ENCODE assay signal across 8 cellular contexts in the genomic region with DNA sequence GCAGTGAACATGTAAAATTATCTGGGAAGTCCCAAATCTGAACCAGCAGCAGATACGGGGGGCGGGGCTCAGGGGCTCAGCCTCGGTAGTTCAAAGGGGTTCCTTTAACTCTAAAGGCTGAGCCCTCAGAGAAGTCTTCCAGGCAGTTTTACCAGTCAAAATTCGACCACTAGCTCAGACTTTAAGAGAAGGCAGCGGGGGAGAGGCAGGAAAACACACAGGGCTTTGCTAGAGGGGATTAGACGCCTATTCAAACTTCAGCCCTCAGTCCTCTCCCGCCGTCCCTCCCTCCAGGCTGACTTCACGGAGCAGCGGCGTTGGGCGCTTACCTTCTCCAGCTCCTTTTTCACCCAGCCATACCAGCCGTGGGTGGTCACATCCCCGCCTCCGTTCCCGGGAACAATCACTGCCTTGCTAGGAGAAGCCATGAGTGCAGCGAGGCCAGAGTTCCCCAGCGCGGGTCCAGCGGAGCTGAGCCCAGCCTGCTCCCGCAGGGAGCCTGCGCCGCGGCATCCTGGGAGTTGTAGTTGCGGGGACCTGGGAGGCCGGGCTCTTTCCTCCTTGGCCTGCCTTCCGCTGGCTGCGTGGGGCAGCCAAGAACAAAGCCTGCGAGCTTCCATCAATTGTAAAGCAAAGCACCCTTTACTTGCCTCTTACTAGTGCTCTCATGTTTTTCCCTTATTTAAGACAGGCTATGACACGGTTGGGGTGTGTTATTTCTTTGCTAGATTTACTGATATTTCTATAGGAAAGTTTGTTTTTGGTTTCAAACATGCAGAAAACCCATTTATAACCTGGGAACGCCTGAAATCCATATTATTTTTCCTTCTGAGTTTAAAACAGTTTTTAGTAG. TPM values are rescaled to one million over a fixed set of nuclear protein-coding genes. Genes with fewer than 3 reads are reported as not detected.
A peak's percentile ranks its signal among the peaks of the same experiment; 100 is the strongest.
DNase-seq lines count a peak whose midpoint lies in the region; ATAC-seq and TF ChIP-seq lines count a peak whose summit lies in the region.

A gene (minus strand): TSS at position 486 of the 853 bp plus-strand sequence. CDS start 58 bp downstream, at position 428.

- no peaks in the 10 kb centered on the region for H3K79me2 ChIP-seq in ACC112 (ENCODE audit: control insufficient read depth, insufficient read depth, low read length, unreplicated experiment)
- peaks cover 9% of the 10 kb centered on the region for H3K79me2 ChIP-seq in mammary epithelial cell (ENCODE audit: insufficient read depth, low read length)
- H3K79me2 ChIP-seq in smooth muscle cell (ENCODE audit: low read depth), result peaks cover 8% of the 10 kb centered on the region

- peaks cover 7% of the 10 kb centered on the region for H3K4me1 ChIP-seq in ACC112 (ENCODE audit: control insufficient read depth, insufficient read depth, low read length, unreplicated experiment)
- peaks cover 11% of the 10 kb centered on the region for H3K4me1 ChIP-seq in mammary epithelial cell (ENCODE audit: insufficient read depth, low read length)
- peaks cover 16% of the 10 kb centered on the region for H3K4me1 ChIP-seq in smooth muscle cell (ENCODE audit: low read depth)

- H4K20me1 ChIP-seq in mammary epithelial cell (ENCODE audit: insufficient read depth, low read length), result no peaks in the 10 kb centered on the region
- no peaks in the 10 kb centered on the region for H4K20me1 ChIP-seq in smooth muscle cell (ENCODE audit: low read depth)

- in situ Hi-C loops in mammary epithelial cell (cut with MboI; ENCODE audit: low sequenced_read_pairs in 2 of 2), result no loop called here

- TSS peak; percentile 53 for BruUV-seq in mammary epithelial cell (replicated peaks; lab: Mats Ljungman, UMichigan)

- H2AFZ ChIP-seq in ACC112 (ENCODE audit: low read length, unreplicated experiment), result peak within 1 kb of the TSS; percentile 82
- H2AFZ ChIP-seq in mammary epithelial cell (ENCODE audit: low read depth, low read length), result peak within 1 kb of the TSS; percentile 95
- peak within 1 kb of the TSS; percentile 99 for H2AFZ ChIP-seq in smooth muscle cell (ENCODE audit: low read depth)

- no peaks in the 10 kb centered on the region; the same call in 1 of the 2 replicates for H3K36me3 ChIP-seq in ACC112 (ENCODE audit: insufficient read depth, low read length)
- peaks cover 17% of the 10 kb centered on the region for H3K36me3 ChIP-seq in WERI-Rb-1
- H3K36me3 ChIP-seq in mammary epithelial cell (ENCODE audit: insufficient read depth, low read length), result no peaks in the 10 kb centered on the region
- H3K36me3 ChIP-seq in smooth muscle cell (ENCODE audit: low read depth), result no peaks in the 10 kb centered on the region

- peak within 1 kb of the TSS; percentile 87 for H3K4me3 ChIP-seq in ACC112 (ENCODE audit: low read depth, low read length)
- H3K4me3 ChIP-seq in WERI-Rb-1 (ENCODE audit: low read depth, low read length), result peak within 1 kb of the TSS; percentile 88
- peak within 1 kb of the TSS; percentile 75 to 82 (median 78) for H3K4me3 ChIP-seq in mammary epithelial cell (replicated peaks in 1 of 3; ENCODE audit: insufficient read depth in 1 of 3, low read depth in 2 of 3, low read length in 3 of 3)
- peak within 1 kb of the TSS; percentile 98 for H3K4me3 ChIP-seq in smooth muscle cell

- WGBS in mammary epithelial cell (ENCODE audit: low coverage, missing lambda C conversion rate), result 2% methylated on average over 15 of the region's 31 CpGs
- 4% methylated on average over 31 of the region's 31 CpGs for WGBS in smooth muscle cell (ENCODE audit: low lambda C conversion rate)

- TF ChIP-seq CTCF in WERI-Rb-1 (IDR thresholded peaks at IDR 0.05; ENCODE audit: low read depth, low read length) (no peak), mammary epithelial cell (conservative IDR thresholded peaks at IDR 0.05 in 1 of 2, IDR thresholded peaks at IDR 0.05 in 1 of 2; ENCODE audit: extremely low read depth in 1 of 2, insufficient read depth in 1 of 2, low read depth in 1 of 2, low read length in 2 of 2) (no peak), smooth muscle cell (IDR thresholded peaks at IDR 0.05; ENCODE audit: borderline replicate concordance, insufficient read depth, poor library complexity, severe bottlenecking) (no peak)

- H3K9ac ChIP-seq in mammary epithelial cell (ENCODE audit: insufficient read depth, low read length) (peak within 1 kb of the TSS; percentile 79), smooth muscle cell (ENCODE audit: low read depth) (peak within 1 kb of the TSS; percentile 73)

- CTCF ChIA-PET in mammary epithelial cell (lab: Charles Lee; ENCODE audit: low non-redundant PET), result no interaction called here

- H3F3A ChIP-seq in smooth muscle cell (ENCODE audit: low read depth), result no peaks in the 10 kb centered on the region

- intact Hi-C loops in mammary epithelial cell (cut with micrococcal nuclease), result no loop called here

- H3K4me2 ChIP-seq in mammary epithelial cell (ENCODE audit: insufficient read depth, low read depth, low read length) (peak within 1 kb of the TSS; percentile 93), smooth muscle cell (peak within 1 kb of the TSS; percentile 92)

- dilution Hi-C loops in mammary epithelial cell (cut with HindIII; ENCODE audit: low sequenced_read_pairs), result no loop called here

- peak; percentile 92 for DNase-seq in NCI-H2171 treated with DMSO at 0.1 percent for 48 hours (lab: John Stamatoyannopoulos, UW)
- peak; percentile 90 for DNase-seq in WERI-Rb-1
- peak; percentile 80 for DNase-seq in mammary epithelial cell
- peak; percentile 89 for DNase-seq in iPS-NIHi7 (ENCODE audit: extremely low spot score)
- DNase-seq in smooth muscle cell (lab: John Stamatoyannopoulos, UW; ENCODE audit: unreplicated experiment), result peak; percentile 47

- no peak within 1 kb of the TSS for H3K27ac ChIP-seq in ACC112 (ENCODE audit: low read depth, low read length)
- peak within 1 kb of the TSS; percentile 84 for H3K27ac ChIP-seq in WERI-Rb-1
- peak within 1 kb of the TSS; percentile 50 for H3K27ac ChIP-seq in mammary epithelial cell (ENCODE audit: insufficient read depth, low read depth, low read length)
- H3K27ac ChIP-seq in smooth muscle cell (ENCODE audit: low read depth), result no peak within 1 kb of the TSS

- H3K9me3 ChIP-seq in WERI-Rb-1 (ENCODE audit: severe bottlenecking) (no peaks in the 10 kb centered on the region), mammary epithelial cell (replicated peaks; ENCODE audit: insufficient read depth, low read length) (no peaks in the 10 kb centered on the region), smooth muscle cell (replicated peaks; ENCODE audit: low read depth) (no peaks in the 10 kb centered on the region)

- no peaks in the 10 kb centered on the region for H3K27me3 ChIP-seq in ACC112 (ENCODE audit: insufficient read depth, low read length)
- H3K27me3 ChIP-seq in WERI-Rb-1 (ENCODE audit: insufficient read depth, low read depth, severe bottlenecking), result no peaks in the 10 kb centered on the region
- H3K27me3 ChIP-seq in mammary epithelial cell (ENCODE audit: insufficient read depth, low read length), result no peaks in the 10 kb centered on the region
- no peaks in the 10 kb centered on the region for H3K27me3 ChIP-seq in smooth muscle cell (ENCODE audit: low read depth)

- peak; percentile 93 for ATAC-seq in GM18858 (IDR thresholded peaks at IDR 0.05; ENCODE audit: unreplicated experiment)
- peak; percentile 97 for ATAC-seq in HG03066 (IDR thresholded peaks at IDR 0.05; ENCODE audit: low read depth, unreplicated experiment)

RNA-seq across cellular contexts. Expression of the gene that starts here (rescaled TPM):
- total RNA-seq in mammary epithelial cell, result 10 to 100 TPM; 20.3 to 25.8 TPM
- 18.2 TPM for polyA plus RNA-seq in mammary epithelial cell
- polyA minus RNA-seq in mammary epithelial cell, result 25.0 TPM
- total RNA-seq in smooth muscle cell, result 26.1 and 29.8 TPM in 2 replicates
- 3.0 and 4.2 TPM in 2 replicates for polyA plus RNA-seq in smooth muscle cell

Comparison
In these comparisons a context has a peak if more than half of its experiments do, and no peak if none do; other contexts are left out.
1. H3K27ac ChIP-seq: peak in WERI-Rb-1 (single experiment) and mammary epithelial cell (single experiment); none in ACC112 (single experiment) and smooth muscle cell (single experiment).
2. Peak in every context shown above with its lines, with median percentiles within 50 percentile points of each other: H2AFZ ChIP-seq, H3K4me3 ChIP-seq and DNase-seq.